ENCODE assay signal across 14 cellular contexts in the genomic region with DNA sequence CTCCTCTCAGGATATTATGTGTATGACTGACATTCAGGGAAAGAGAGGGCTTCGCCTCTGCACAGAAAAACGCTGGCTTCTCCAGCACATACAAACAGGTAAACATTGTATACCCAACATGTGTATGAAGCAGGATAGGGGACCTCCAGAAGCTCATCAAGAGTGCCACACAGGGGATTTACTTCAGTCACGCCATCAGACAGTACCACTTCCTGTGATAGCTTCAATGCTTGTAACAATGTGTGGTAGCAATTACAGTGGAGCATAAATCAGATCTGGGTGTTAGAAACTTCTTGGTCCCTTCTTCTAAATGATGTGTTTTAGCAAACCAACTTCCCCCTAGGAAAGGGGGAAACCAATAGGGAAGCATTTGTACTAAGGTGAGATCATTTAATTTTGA.
DNase-seq lines count a peak whose midpoint lies in the region; ATAC-seq and TF ChIP-seq lines count a peak whose summit lies in the region.
"Had no signal": no experiment of that assay in that cellular context is flagged by ENCODE, and none has a peak within 500 bp of the region (broad histone marks: within the 10 kb centered on the region; RNA-seq: fewer than 3 reads in every experiment).

No MANE protein-coding gene starts in this region.

- peak overlapping the region; percentile 93 for H2BK15ac ChIP-seq in mesendoderm (replicated peaks; ENCODE audit: low read depth)

- H3K4me3 ChIP-seq in mesendoderm (ENCODE audit: low read length) (no peak overlapping the region), heart left ventricle (no peak overlapping the region), GM23338 (no peak overlapping the region)

- H3K27me3 Mint-ChIP-seq in GM23338 (ENCODE audit: insufficient read depth, low read depth, poor library complexity), result peaks cover 9% of the 10 kb centered on the region

- no peaks in the 10 kb centered on the region for H4K20me1 ChIP-seq in GM23338 (replicated peaks; ENCODE audit: insufficient read depth)

- H3K79me1 ChIP-seq in mesendoderm (ENCODE audit: low read length), result peaks cover 11% of the 10 kb centered on the region

- TF ChIP-seq CTCF in heart left ventricle (IDR thresholded peaks at IDR 0.05), result no peak
- TF ChIP-seq CTCF in GM23338 (conservative IDR thresholded peaks at IDR 0.05; ENCODE audit: low read depth in 2 of 2), result no peak

- no peaks in the 10 kb centered on the region for H3K27me3 ChIP-seq in mesendoderm (ENCODE audit: insufficient read depth, low read length, poor library complexity)
- no peaks in the 10 kb centered on the region for H3K27me3 ChIP-seq in heart left ventricle
- no peaks in the 10 kb centered on the region for H3K27me3 ChIP-seq in GM23338 (ENCODE audit: insufficient read depth)

- H3K27ac ChIP-seq in mesendoderm (ENCODE audit: low read depth, low read length) (no peak overlapping the region), heart left ventricle (peak overlapping the region in 3 of 12 donors; percentile 1 to 76 (median 62)), GM23338 (ENCODE audit: low read depth) (no peak overlapping the region)
- H3K27ac ChIP-seq: C4-2B, HL-60 had no signal

- H3K4me1 Mint-ChIP-seq in GM23338, result peaks cover 68% of the 10 kb centered on the region

- no peak overlapping the region for H3K9ac ChIP-seq in mesendoderm (ENCODE audit: low read length)

- H3K79me2 ChIP-seq in mesendoderm (ENCODE audit: control insufficient read depth, insufficient read depth, low read length) (peaks cover 46% of the 10 kb centered on the region), GM23338 (replicated peaks; ENCODE audit: insufficient read depth) (peaks cover 16% of the 10 kb centered on the region)

- intact Hi-C loops in heart left ventricle (cut with DNase I), result no loop called here

- H2BK120ac ChIP-seq in mesendoderm (ENCODE audit: low read depth, low read length), result peak overlapping the region; percentile 52

- H3K4me2 ChIP-seq in mesendoderm (ENCODE audit: low read length) (no peak overlapping the region), GM23338 (no peak overlapping the region)

- no peaks in the 10 kb centered on the region for H3K9me3 Mint-ChIP-seq in GM23338
- H3K9me3 Mint-ChIP-seq: neural crest cell had no signal

- no peak overlapping the region for H4K5ac ChIP-seq in mesendoderm (ENCODE audit: low read length)

- ATAC-seq in GM18508 (IDR thresholded peaks at IDR 0.05; ENCODE audit: insufficient read depth, unreplicated experiment) (peak; percentile 62), GM19467 (IDR thresholded peaks at IDR 0.05; ENCODE audit: unreplicated experiment) (peak; percentile 64), HG03469 (IDR thresholded peaks at IDR 0.05; ENCODE audit: unreplicated experiment) (peak; percentile 75), heart left ventricle (no peak), GM23338 (no peak)
- ATAC-seq: esophagus mucosa had no signal

- H3K18ac ChIP-seq in mesendoderm (ENCODE audit: low read length), result peak overlapping the region; percentile 94

- H2AK5ac ChIP-seq in mesendoderm (ENCODE audit: low read length), result peak overlapping the region; percentile 13

- no peak for DNase-seq in mesendoderm
- DNase-seq in heart left ventricle, result no peak
- no peak for DNase-seq in pons (ENCODE audit: low spot score)
- no peak for DNase-seq in GM23338 (ENCODE audit: low spot score)
- DNase-seq: NCI-H2029 treated with DMSO at 0.1 percent for 48 hours, NCI-H748 treated with DMSO at 0.1 percent for 48 hours, T1000 had no signal

- H3K36me3 Mint-ChIP-seq in GM23338 (ENCODE audit: low read depth), result no peaks in the 10 kb centered on the region

- no peak overlapping the region for H4K8ac ChIP-seq in mesendoderm (ENCODE audit: low read depth, low read length)

- H2AFZ ChIP-seq in GM23338, result no peak overlapping the region

- H3F3A ChIP-seq in GM23338 (replicated peaks; ENCODE audit: low read depth), result no peaks in the 10 kb centered on the region; the same call in 1 of the 2 replicates

- TF ChIP-seq POLR2A in heart left ventricle (IDR thresholded peaks at IDR 0.05), result no peak

- H3K56ac ChIP-seq in mesendoderm (ENCODE audit: low read length), result no peak overlapping the region

- no peak overlapping the region for H3K27ac Mint-ChIP-seq in GM23338

- WGBS in mesendoderm (ENCODE audit: extremely low coverage, insufficient coverage, low lambda C conversion rate), result no CpG with 5 or more reads among the region's 3 CpGs
- 77 to 90% (median 82%) methylated on average over 3 of the region's 3 CpGs for WGBS in heart left ventricle, 4 donors

- H2BK5ac ChIP-seq in mesendoderm (ENCODE audit: low read length), result no peak overlapping the region

- no peaks in the 10 kb centered on the region for H3K9me3 ChIP-seq in heart left ventricle

- no peak overlapping the region for H3K23ac ChIP-seq in mesendoderm (ENCODE audit: low read length)

- H3K4ac ChIP-seq in mesendoderm (ENCODE audit: low read depth, low read length), result peak overlapping the region; percentile 41

- no peak overlapping the region for H3K4me3 Mint-ChIP-seq in GM23338
- H3K4me3 Mint-ChIP-seq: neural crest cell had no signal

- H3K4me1 ChIP-seq in mesendoderm (ENCODE audit: control insufficient read depth, low read depth, low read length) (peaks cover 32% of the 10 kb centered on the region), heart left ventricle (peaks cover 8 to 82% (median 57%) of the 10 kb centered on the region in 12 donors), GM23338 (ENCODE audit: insufficient read depth) (peaks cover 71% of the 10 kb centered on the region)

- no peaks in the 10 kb centered on the region for H3K9me2 ChIP-seq in GM23338 (ENCODE audit: insufficient read depth)

- no peaks in the 10 kb centered on the region for H3K36me3 ChIP-seq in mesendoderm (ENCODE audit: control insufficient read depth, insufficient read depth, low read length)
- H3K36me3 ChIP-seq in heart left ventricle, result no peaks in the 10 kb centered on the region
- H3K36me3 ChIP-seq in GM23338 (ENCODE audit: insufficient read depth), result no peaks in the 10 kb centered on the region

TF ChIP-seq in GM23338, 12 proteins besides CTCF, POLR2A, EP300 and RAD21 (continues in another document):
- TF ChIP-seq CREB1 (CRISPR knock-in tag; IDR thresholded peaks at IDR 0.05; ENCODE audit: low read depth), result no peak
- TF ChIP-seq, protein P1, sequence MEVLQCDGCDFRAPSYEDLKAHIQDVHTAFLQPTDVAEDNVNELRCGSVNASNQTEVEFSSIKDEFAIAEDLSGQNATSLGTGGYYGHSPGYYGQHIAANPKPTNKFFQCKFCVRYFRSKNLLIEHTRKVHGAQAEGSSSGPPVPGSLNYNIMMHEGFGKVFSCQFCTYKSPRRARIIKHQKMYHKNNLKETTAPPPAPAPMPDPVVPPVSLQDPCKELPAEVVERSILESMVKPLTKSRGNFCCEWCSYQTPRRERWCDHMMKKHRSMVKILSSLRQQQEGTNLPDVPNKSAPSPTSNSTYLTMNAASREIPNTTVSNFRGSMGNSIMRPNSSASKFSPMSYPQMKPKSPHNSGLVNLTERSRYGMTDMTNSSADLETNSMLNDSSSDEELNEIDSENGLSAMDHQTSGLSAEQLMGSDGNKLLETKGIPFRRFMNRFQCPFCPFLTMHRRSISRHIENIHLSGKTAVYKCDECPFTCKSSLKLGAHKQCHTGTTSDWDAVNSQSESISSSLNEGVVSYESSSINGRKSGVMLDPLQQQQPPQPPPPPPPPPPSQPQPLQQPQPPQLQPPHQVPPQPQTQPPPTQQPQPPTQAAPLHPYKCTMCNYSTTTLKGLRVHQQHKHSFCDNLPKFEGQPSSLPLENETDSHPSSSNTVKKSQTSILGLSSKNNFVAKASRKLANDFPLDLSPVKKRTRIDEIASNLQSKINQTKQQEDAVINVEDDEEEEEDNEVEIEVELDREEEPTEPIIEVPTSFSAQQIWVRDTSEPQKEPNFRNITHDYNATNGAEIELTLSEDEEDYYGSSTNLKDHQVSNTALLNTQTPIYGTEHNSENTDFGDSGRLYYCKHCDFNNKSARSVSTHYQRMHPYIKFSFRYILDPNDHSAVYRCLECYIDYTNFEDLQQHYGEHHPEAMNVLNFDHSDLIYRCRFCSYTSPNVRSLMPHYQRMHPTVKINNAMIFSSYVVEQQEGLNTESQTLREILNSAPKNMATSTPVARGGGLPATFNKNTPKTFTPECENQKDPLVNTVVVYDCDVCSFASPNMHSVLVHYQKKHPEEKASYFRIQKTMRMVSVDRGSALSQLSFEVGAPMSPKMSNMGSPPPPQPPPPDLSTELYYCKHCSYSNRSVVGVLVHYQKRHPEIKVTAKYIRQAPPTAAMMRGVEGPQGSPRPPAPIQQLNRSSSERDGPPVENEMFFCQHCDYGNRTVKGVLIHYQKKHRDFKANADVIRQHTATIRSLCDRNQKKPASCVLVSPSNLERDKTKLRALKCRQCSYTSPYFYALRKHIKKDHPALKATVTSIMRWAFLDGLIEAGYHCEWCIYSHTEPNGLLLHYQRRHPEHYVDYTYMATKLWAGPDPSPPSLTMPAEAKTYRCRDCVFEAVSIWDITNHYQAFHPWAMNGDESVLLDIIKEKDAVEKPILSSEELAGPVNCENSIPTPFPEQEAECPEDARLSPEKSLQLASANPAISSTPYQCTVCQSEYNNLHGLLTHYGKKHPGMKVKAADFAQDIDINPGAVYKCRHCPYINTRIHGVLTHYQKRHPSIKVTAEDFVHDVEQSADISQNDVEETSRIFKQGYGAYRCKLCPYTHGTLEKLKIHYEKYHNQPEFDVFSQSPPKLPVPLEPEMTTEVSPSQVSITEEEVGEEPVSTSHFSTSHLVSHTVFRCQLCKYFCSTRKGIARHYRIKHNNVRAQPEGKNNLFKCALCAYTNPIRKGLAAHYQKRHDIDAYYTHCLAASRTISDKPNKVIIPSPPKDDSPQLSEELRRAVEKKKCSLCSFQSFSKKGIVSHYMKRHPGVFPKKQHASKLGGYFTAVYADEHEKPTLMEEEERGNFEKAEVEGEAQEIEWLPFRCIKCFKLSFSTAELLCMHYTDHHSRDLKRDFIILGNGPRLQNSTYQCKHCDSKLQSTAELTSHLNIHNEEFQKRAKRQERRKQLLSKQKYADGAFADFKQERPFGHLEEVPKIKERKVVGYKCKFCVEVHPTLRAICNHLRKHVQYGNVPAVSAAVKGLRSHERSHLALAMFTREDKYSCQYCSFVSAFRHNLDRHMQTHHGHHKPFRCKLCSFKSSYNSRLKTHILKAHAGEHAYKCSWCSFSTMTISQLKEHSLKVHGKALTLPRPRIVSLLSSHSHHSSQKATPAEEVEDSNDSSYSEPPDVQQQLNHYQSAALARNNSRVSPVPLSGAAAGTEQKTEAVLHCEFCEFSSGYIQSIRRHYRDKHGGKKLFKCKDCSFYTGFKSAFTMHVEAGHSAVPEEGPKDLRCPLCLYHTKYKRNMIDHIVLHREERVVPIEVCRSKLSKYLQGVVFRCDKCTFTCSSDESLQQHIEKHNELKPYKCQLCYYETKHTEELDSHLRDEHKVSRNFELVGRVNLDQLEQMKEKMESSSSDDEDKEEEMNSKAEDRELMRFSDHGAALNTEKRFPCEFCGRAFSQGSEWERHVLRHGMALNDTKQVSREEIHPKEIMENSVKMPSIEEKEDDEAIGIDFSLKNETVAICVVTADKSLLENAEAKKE (CRISPR knock-in tag; IDR thresholded peaks at IDR 0.05), result no peak
- no peak for TF ChIP-seq EZH2phosphoT487 (IDR thresholded peaks at IDR 0.05; ENCODE audit: unreplicated experiment)
- TF ChIP-seq ZNF331 (CRISPR knock-in tag; IDR thresholded peaks at IDR 0.05; ENCODE audit: low read depth), result no peak
- no peak for TF ChIP-seq POLR2AphosphoS5 (IDR thresholded peaks at IDR 0.05; ENCODE audit: low read depth)
- TF ChIP-seq ZNF114 (CRISPR knock-in tag; IDR thresholded peaks at IDR 0.05), result no peak
- TF ChIP-seq EZH2 (IDR thresholded peaks at IDR 0.05; ENCODE audit: low read depth, unreplicated experiment), result no peak

Comparison
In these comparisons a context has a peak if more than half of its experiments do, and no peak if none do; other contexts are left out.
1. ATAC-seq: peak in GM18508 (single experiment), GM19467 (single experiment) and HG03469 (single experiment); none in heart left ventricle (0 of 4) and GM23338 (single experiment).